Comparison of ENCODE assay signal across 8 cellular contexts in the genomic region with DNA sequence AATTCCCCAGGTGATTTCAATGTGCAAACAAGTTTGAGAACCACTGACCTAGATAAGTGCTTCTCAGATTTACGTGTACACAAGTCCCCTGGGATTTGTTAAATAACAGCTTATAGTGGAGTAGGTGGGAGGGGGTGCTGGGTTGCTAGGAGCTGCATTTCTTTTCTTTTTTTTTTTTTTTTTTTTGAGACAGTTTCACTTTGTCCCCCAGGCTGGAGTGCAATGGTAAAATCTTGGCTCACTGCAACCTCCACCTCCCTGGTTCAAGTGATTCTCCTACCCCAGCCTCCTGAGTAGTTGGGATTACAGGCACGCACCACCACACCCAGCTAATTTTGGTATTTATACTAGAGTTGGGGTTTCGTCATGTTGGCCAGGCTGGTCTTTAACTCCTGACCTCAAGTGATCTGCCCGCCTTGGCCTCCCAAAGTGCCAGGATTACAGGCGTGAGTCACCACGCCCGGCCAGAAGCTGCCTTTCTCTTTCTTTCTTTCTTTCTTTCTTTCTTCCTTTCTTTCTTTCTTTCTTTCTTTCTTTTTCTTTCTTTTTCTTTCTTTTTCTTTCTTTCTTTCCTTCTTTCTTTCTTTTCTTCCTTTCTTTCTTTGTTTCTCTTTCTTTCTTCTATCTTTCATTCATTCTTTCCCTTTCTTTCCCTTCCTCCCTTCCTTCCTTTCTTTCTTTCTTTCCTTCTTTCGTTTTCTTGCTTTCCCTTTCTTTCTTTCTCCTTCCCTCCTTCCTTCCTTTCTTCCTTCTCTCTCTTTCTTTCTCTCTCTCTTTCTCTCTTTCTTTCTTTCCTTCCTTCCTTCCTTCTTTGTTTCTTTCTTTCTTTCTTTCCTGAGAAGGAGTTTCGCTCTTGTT.
A peak's percentile ranks its signal among the peaks of the same experiment; 100 is the strongest.
DNase-seq lines count a peak whose midpoint lies in the region; ATAC-seq lines count a peak whose summit lies in the region.
"Not testable (repeated sequence)": the region's sequence is repeated elsewhere in the genome, so short reads cannot be mapped to it uniquely, and the experiment has no call there.

No MANE protein-coding gene starts in this region.

- intact Hi-C loops in posterior vena cava (cut with DNase I): not testable (repeated sequence)

- ATAC-seq in GM18519 (IDR thresholded peaks at IDR 0.05; ENCODE audit: low FRiP score, unreplicated experiment) (peak; percentile 68), GM21381 (IDR thresholded peaks at IDR 0.05; ENCODE audit: unreplicated experiment) (peak; percentile 60), HG02938 (IDR thresholded peaks at IDR 0.05; ENCODE audit: unreplicated experiment) (peak; percentile 49)

- DNase-seq in DMS53 (lab: John Stamatoyannopoulos, UW) (peak; percentile 44), M059J (ENCODE audit: low read depth) (peak; percentile 21), NCI-H2107 treated with DMSO at 0.1 percent for 48 hours (lab: John Stamatoyannopoulos, UW; ENCODE audit: unreplicated experiment) (peak; percentile 78), NCI-H82 (lab: John Stamatoyannopoulos, UW) (peak; percentile 39), posterior vena cava (ENCODE audit: low spot score) (peak; percentile 25)

Comparison
In these comparisons a context has a peak if more than half of its experiments do, and no peak if none do; other contexts are left out.
1. Peak in every context shown above with its lines: DNase-seq and ATAC-seq.
2. DNase-seq: peak in every context shown above with its lines; median percentile 78 in NCI-H2107 treated with DMSO at 0.1 percent for 48 hours; 44 in DMS53; 39 in NCI-H82; 25 in posterior vena cava; 21 in M059J.